In genomic region chr10:81130014-81130413, GRCh38 we compare ENCODE assay signal across 24 cellular contexts.
DNase-seq lines count a peak whose midpoint lies in the region; ATAC-seq, FAIRE-seq and TF ChIP-seq lines count a peak whose summit lies in the region.
"Had no signal": no experiment of that assay in that cellular context is flagged by ENCODE, and none has a peak within 500 bp of the region (broad histone marks: within the 10 kb centered on the region; RNA-seq: fewer than 3 reads in every experiment).

No MANE protein-coding gene starts in this region.

- 68% methylated on average over 2 of the region's 2 CpGs for WGBS in GM12878 (ENCODE audit: insufficient coverage, insufficient replicate concordance, low lambda C conversion rate, missing lambda C conversion rate)

- in situ Hi-C loops in GM12878 (cut with MboI): no loop called here

- BruUV-seq in GM12878 (replicated peaks; lab: Mats Ljungman, UMichigan): no TSS peak

- no peaks in the 10 kb centered on the region for H3K4me1 ChIP-seq in GM12878 (ENCODE audit: control insufficient read depth, insufficient read depth, low read length)
- H3K4me1 ChIP-seq: BLaER1, Caco-2 had no signal

- H4K20me1 ChIP-seq in GM12878 (ENCODE audit: control insufficient read depth, insufficient read depth): no peaks in the 10 kb centered on the region
- H4K20me1 ChIP-seq: BLaER1 had no signal

- no peak overlapping the region for H3K27ac ChIP-seq in GM12878 (ENCODE audit: control insufficient read depth, insufficient read depth)
- H3K27ac ChIP-seq: 22Rv1, BLaER1, C4-2B, GM23248 had no signal

- no peaks in the 10 kb centered on the region for H3K36me3 ChIP-seq in GM12878 (ENCODE audit: control insufficient read depth in 2 of 2, insufficient read depth in 2 of 2, low read length in 1 of 2)
- H3K36me3 ChIP-seq: BLaER1 had no signal

- no peak overlapping the region for H2AFZ ChIP-seq in GM12878 (ENCODE audit: control insufficient read depth, low read depth, low read length)
- H2AFZ ChIP-seq: GM23248 had no signal

- TF ChIP-seq POLR2A in GM12891 (IDR thresholded peaks at IDR 0.05; ENCODE audit: low read depth, low read length) (no peak), GM12878 (IDR thresholded peaks at IDR 0.05; ENCODE audit: low read depth, low read length) (no peak)

- FAIRE-seq in GM12891 (lab: Jason Lieb, UNC) (no peak), GM12878 (lab: Jason Lieb, UNC) (no peak)
- FAIRE-seq: A204.1, G401.6, GM18507, GM19239, H1 had no signal

- TF ChIP-seq CTCF in GM12878 (IDR thresholded peaks at IDR 0.05 in 2 of 3, conservative IDR thresholded peaks at IDR 0.05 in 1 of 3; ENCODE audit: control insufficient read depth in 2 of 3, extremely low read depth in 1 of 3, insufficient read depth in 1 of 3, low read depth in 3 of 3, low read length in 3 of 3): no peak

- POLR2A ChIA-PET in GM12878 (lab: Charles Lee): interaction anchor here (1.2 kb wide), 1 partner anchor 9 kb away, joined by 3 read pairs; no protein-coding TSS in a partner anchor

- H3K4me1 Mint-ChIP-seq in activated naive CD4-positive, alpha-beta T cell treated with anti-CD3 and anti-CD28 coated beads for 36 hours (ENCODE audit: low read depth): no peaks in the 10 kb centered on the region
- H3K4me1 Mint-ChIP-seq: B cell; CD4-positive, CD25-positive, alpha-beta regulatory T cell had no signal

- SMC1A ChIA-PET in GM12878 (lab: Charles Lee; ENCODE audit: uncharacterized antibody, unreplicated experiment): interaction anchor here (0.7 to 4.5 kb wide), 14 partner anchors 8 to 594 kb away, joined by 3 to 21 read pairs (median 4); no protein-coding TSS in a partner anchor

- no peak overlapping the region for H3K9ac ChIP-seq in GM12878 (ENCODE audit: control insufficient read depth, insufficient read depth, low read length)
- H3K9ac ChIP-seq: BLaER1, GM23248 had no signal

- H3K27me3 ChIP-seq in GM12878 (replicated peaks in 1 of 2; ENCODE audit: control insufficient read depth in 2 of 2, insufficient read depth in 2 of 2, low read length in 1 of 2): no peaks in the 10 kb centered on the region
- H3K27me3 ChIP-seq: BLaER1 had no signal

- intact Hi-C loops in GM12878 (cut with micrococcal nuclease; ENCODE audit: unreplicated experiment): no loop called here
- intact Hi-C loops in Right ventricle myocardium inferior (cut with DNase I): no loop called here
- intact Hi-C loops in activated naive CD4-positive, alpha-beta T cell treated with anti-CD3 and anti-CD28 coated beads for 36 hours (cut with micrococcal nuclease): no loop called here

- no peaks in the 10 kb centered on the region for H3K9me3 ChIP-seq in GM12878 (replicated peaks; ENCODE audit: control insufficient read depth, insufficient read depth, low read length)
- H3K9me3 ChIP-seq: BLaER1, Caco-2 had no signal

- no peaks in the 10 kb centered on the region for H3K79me2 ChIP-seq in GM12878 (ENCODE audit: control insufficient read depth, insufficient read depth, low read length)

- no peak for TF ChIP-seq EP300 in GM12878 (IDR thresholded peaks at IDR 0.05; ENCODE audit: borderline replicate concordance in 1 of 2, control insufficient read depth in 1 of 2, low read depth in 2 of 2, low read length in 2 of 2)

- TF ChIP-seq RAD21 in GM12878 (IDR thresholded peaks at IDR 0.05; ENCODE audit: insufficient read depth, low read depth, low read length): no peak

- no peaks in the 10 kb centered on the region for H3K36me3 Mint-ChIP-seq in activated naive CD4-positive, alpha-beta T cell treated with anti-CD3 and anti-CD28 coated beads for 36 hours (ENCODE audit: low read depth)
- H3K36me3 Mint-ChIP-seq: CD4-positive, CD25-positive, alpha-beta regulatory T cell; CD8-positive, alpha-beta T cell had no signal

- H3K27ac Mint-ChIP-seq in activated naive CD4-positive, alpha-beta T cell treated with anti-CD3 and anti-CD28 coated beads for 36 hours: no peak overlapping the region
- H3K27ac Mint-ChIP-seq: B cell; CD4-positive, CD25-positive, alpha-beta regulatory T cell; CD8-positive, alpha-beta T cell had no signal

- CTCF ChIA-PET in GM12878 (lab: Yijun Ruan, JAX): interaction anchor here (0.7 to 1.8 kb wide), 8 partner anchors 9 to 685 kb away, joined by 3 to 5 read pairs (median 4); no protein-coding TSS in a partner anchor
- CTCF ChIA-PET in activated naive CD4-positive, alpha-beta T cell treated with anti-CD3 and anti-CD28 coated beads for 36 hours (lab: Charles Lee): no interaction called here

- DNase-seq in GM12891 (ENCODE audit: insufficient read length, low spot score) (no peak), GM12878 (ENCODE audit: low read depth, low spot score) (no peak), Right ventricle myocardium inferior (ENCODE audit: missing footprints) (no peak)
- DNase-seq in activated naive CD4-positive, alpha-beta T cell treated with anti-CD3 and anti-CD28 coated beads for 36 hours: no peak
- no peak for DNase-seq in activated T-cell treated with anti-CD3 and anti-CD28 coated beads, Interleukin-2, amount 50 U/mL, for 1 hour
- DNase-seq: Caco-2; CD4-positive, CD25-positive, alpha-beta regulatory T cell; CD8-positive, alpha-beta T cell; DMS153; DND-41; GM23248; H7; HCEC 1CT had no signal

- no peak overlapping the region for H3K4me2 ChIP-seq in GM12878 (ENCODE audit: control insufficient read depth, insufficient read depth)
- H3K4me2 ChIP-seq: BLaER1 had no signal

- H3K4me3 ChIP-seq in GM12878: no peak overlapping the region
- H3K4me3 ChIP-seq: BLaER1, GM23248 had no signal

- H3K4me3 Mint-ChIP-seq in activated naive CD4-positive, alpha-beta T cell treated with anti-CD3 and anti-CD28 coated beads for 36 hours: no peak overlapping the region
- H3K4me3 Mint-ChIP-seq: B cell; CD8-positive, alpha-beta T cell had no signal

- RAD21 ChIA-PET in GM12878 (lab: Charles Lee; ENCODE audit: unreplicated experiment): interaction anchor here (1.0 to 2.0 kb wide), 3 partner anchors 22 to 49 kb away, joined by 3 to 7 read pairs (median 5); no protein-coding TSS in a partner anchor

- ATAC-seq in GM19351 (IDR thresholded peaks at IDR 0.05; ENCODE audit: unreplicated experiment): peak; percentile 51
- peak; percentile 54 for ATAC-seq in HG03432 (IDR thresholded peaks at IDR 0.05; ENCODE audit: unreplicated experiment)
- peak; percentile 46; the same call in 2 of the 3 replicates for ATAC-seq in GM12878
- ATAC-seq in Right ventricle myocardium inferior: no peak
- ATAC-seq: CD8-positive, alpha-beta T cell had no signal

- H3K9me3 Mint-ChIP-seq in activated naive CD4-positive, alpha-beta T cell treated with anti-CD3 and anti-CD28 coated beads for 36 hours: no peaks in the 10 kb centered on the region
- H3K9me3 Mint-ChIP-seq: CD8-positive, alpha-beta T cell had no signal

- H3K27me3 Mint-ChIP-seq in activated naive CD4-positive, alpha-beta T cell treated with anti-CD3 and anti-CD28 coated beads for 36 hours (ENCODE audit: low read depth): peaks cover 5% of the 10 kb centered on the region
- H3K27me3 Mint-ChIP-seq: B cell; CD4-positive, CD25-positive, alpha-beta regulatory T cell had no signal

TF ChIP-seq in GM12891, 5 proteins besides CTCF, POLR2A, EP300 and RAD21:
- 0 out of 2 replicates have a peak, but pooled peaks have one; percentile 2 for TF ChIP-seq SPI1 (IDR thresholded peaks at IDR 0.05; ENCODE audit: low read depth, low read length)
- no peak for TF ChIP-seq POLR2AphosphoS5 (IDR thresholded peaks at IDR 0.05; ENCODE audit: low read depth, low read length)

TF ChIP-seq in GM12878, 131 proteins besides CTCF, POLR2A, EP300 and RAD21:
- TF ChIP-seq MTA2 (IDR thresholded peaks at IDR 0.05; ENCODE audit: low read depth) (no peak), GATAD2B (conservative IDR thresholded peaks at IDR 0.05; ENCODE audit: low read depth) (no peak), SP1 (IDR thresholded peaks at IDR 0.05; ENCODE audit: low read depth, low read length) (no peak), FOXK2 (IDR thresholded peaks at IDR 0.05) (no peak), PAX8 (IDR thresholded peaks at IDR 0.05) (no peak), ETV6 (conservative IDR thresholded peaks at IDR 0.05 in 1 of 2, IDR thresholded peaks at IDR 0.05 in 1 of 2; ENCODE audit: borderline replicate concordance in 1 of 2, low read depth in 1 of 2) (no peak), DPF2 (IDR thresholded peaks at IDR 0.05) (no peak), ESRRA (IDR thresholded peaks at IDR 0.05; ENCODE audit: low read length) (no peak), MYB (IDR thresholded peaks at IDR 0.05; ENCODE audit: borderline replicate concordance, low read depth, low read length) (no peak), ZZZ3 (IDR thresholded peaks at IDR 0.05; ENCODE audit: control insufficient read depth, insufficient read length, low read depth) (no peak), PKNOX1 (IDR thresholded peaks at IDR 0.05) (no peak), NFYA (IDR thresholded peaks at IDR 0.05; ENCODE audit: borderline replicate concordance, low read depth, low read length) (no peak), SMAD5 (IDR thresholded peaks at IDR 0.05; ENCODE audit: low read depth) (no peak), SRF (IDR thresholded peaks at IDR 0.05; ENCODE audit: low read depth in 2 of 2, low read length in 2 of 2) (no peak)
